Comparison of ENCODE assay signal across 2 cellular contexts in the genomic region with DNA sequence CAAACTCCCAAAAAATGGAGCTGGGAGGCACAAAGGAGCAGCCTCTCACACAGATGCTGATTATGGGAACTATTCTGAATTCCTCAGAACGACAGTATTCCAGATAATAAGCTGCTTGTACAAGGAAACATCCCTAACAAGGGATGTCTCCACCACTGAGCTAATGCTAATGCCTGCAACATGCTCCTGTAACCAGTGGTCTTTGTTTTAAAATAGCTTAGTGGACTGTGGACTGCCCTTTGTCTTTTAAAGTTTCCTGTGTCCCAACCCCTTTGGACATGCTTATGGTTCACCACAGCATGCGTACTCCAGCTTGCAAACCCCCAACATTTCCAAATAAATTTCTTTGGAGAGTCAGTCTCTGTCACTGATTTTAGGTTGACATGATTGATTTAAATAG.
TF ChIP-seq lines count a peak whose summit lies in the region.

No MANE protein-coding gene starts in this region.

TF ChIP-seq in GM23338, 12 proteins besides CTCF, POLR2A, EP300 and RAD21 (continued from another document):
- TF ChIP-seq, protein P1, sequence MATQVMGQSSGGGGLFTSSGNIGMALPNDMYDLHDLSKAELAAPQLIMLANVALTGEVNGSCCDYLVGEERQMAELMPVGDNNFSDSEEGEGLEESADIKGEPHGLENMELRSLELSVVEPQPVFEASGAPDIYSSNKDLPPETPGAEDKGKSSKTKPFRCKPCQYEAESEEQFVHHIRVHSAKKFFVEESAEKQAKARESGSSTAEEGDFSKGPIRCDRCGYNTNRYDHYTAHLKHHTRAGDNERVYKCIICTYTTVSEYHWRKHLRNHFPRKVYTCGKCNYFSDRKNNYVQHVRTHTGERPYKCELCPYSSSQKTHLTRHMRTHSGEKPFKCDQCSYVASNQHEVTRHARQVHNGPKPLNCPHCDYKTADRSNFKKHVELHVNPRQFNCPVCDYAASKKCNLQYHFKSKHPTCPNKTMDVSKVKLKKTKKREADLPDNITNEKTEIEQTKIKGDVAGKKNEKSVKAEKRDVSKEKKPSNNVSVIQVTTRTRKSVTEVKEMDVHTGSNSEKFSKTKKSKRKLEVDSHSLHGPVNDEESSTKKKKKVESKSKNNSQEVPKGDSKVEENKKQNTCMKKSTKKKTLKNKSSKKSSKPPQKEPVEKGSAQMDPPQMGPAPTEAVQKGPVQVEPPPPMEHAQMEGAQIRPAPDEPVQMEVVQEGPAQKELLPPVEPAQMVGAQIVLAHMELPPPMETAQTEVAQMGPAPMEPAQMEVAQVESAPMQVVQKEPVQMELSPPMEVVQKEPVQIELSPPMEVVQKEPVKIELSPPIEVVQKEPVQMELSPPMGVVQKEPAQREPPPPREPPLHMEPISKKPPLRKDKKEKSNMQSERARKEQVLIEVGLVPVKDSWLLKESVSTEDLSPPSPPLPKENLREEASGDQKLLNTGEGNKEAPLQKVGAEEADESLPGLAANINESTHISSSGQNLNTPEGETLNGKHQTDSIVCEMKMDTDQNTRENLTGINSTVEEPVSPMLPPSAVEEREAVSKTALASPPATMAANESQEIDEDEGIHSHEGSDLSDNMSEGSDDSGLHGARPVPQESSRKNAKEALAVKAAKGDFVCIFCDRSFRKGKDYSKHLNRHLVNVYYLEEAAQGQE (IDR thresholded peaks at IDR 0.05; ENCODE audit: unreplicated experiment): no peak
- no peak for TF ChIP-seq NANOG (IDR thresholded peaks at IDR 0.05; ENCODE audit: borderline replicate concordance)

TF ChIP-seq in WTC11, 78 proteins besides CTCF, POLR2A, EP300 and RAD21:
- TF ChIP-seq, protein P2, sequence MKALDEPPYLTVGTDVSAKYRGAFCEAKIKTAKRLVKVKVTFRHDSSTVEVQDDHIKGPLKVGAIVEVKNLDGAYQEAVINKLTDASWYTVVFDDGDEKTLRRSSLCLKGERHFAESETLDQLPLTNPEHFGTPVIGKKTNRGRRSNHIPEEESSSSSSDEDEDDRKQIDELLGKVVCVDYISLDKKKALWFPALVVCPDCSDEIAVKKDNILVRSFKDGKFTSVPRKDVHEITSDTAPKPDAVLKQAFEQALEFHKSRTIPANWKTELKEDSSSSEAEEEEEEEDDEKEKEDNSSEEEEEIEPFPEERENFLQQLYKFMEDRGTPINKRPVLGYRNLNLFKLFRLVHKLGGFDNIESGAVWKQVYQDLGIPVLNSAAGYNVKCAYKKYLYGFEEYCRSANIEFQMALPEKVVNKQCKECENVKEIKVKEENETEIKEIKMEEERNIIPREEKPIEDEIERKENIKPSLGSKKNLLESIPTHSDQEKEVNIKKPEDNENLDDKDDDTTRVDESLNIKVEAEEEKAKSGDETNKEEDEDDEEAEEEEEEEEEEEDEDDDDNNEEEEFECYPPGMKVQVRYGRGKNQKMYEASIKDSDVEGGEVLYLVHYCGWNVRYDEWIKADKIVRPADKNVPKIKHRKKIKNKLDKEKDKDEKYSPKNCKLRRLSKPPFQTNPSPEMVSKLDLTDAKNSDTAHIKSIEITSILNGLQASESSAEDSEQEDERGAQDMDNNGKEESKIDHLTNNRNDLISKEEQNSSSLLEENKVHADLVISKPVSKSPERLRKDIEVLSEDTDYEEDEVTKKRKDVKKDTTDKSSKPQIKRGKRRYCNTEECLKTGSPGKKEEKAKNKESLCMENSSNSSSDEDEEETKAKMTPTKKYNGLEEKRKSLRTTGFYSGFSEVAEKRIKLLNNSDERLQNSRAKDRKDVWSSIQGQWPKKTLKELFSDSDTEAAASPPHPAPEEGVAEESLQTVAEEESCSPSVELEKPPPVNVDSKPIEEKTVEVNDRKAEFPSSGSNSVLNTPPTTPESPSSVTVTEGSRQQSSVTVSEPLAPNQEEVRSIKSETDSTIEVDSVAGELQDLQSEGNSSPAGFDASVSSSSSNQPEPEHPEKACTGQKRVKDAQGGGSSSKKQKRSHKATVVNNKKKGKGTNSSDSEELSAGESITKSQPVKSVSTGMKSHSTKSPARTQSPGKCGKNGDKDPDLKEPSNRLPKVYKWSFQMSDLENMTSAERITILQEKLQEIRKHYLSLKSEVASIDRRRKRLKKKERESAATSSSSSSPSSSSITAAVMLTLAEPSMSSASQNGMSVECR (CRISPR knock-in tag; IDR thresholded peaks at IDR 0.05; ENCODE audit: borderline replicate concordance): no peak
- TF ChIP-seq, protein P3, sequence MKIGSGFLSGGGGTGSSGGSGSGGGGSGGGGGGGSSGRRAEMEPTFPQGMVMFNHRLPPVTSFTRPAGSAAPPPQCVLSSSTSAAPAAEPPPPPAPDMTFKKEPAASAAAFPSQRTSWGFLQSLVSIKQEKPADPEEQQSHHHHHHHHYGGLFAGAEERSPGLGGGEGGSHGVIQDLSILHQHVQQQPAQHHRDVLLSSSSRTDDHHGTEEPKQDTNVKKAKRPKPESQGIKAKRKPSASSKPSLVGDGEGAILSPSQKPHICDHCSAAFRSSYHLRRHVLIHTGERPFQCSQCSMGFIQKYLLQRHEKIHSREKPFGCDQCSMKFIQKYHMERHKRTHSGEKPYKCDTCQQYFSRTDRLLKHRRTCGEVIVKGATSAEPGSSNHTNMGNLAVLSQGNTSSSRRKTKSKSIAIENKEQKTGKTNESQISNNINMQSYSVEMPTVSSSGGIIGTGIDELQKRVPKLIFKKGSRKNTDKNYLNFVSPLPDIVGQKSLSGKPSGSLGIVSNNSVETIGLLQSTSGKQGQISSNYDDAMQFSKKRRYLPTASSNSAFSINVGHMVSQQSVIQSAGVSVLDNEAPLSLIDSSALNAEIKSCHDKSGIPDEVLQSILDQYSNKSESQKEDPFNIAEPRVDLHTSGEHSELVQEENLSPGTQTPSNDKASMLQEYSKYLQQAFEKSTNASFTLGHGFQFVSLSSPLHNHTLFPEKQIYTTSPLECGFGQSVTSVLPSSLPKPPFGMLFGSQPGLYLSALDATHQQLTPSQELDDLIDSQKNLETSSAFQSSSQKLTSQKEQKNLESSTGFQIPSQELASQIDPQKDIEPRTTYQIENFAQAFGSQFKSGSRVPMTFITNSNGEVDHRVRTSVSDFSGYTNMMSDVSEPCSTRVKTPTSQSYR (CRISPR knock-in tag; IDR thresholded peaks at IDR 0.05): no peak
- TF ChIP-seq SMAD3 (CRISPR knock-in tag; IDR thresholded peaks at IDR 0.05; ENCODE audit: borderline replicate concordance) (no peak), ZNF317 (CRISPR knock-in tag; IDR thresholded peaks at IDR 0.05; ENCODE audit: borderline replicate concordance, low read depth) (no peak), CBFB (CRISPR knock-in tag; IDR thresholded peaks at IDR 0.05; ENCODE audit: low read depth) (no peak), ZNF671 (CRISPR knock-in tag; IDR thresholded peaks at IDR 0.05) (no peak), MXD4 (CRISPR knock-in tag; IDR thresholded peaks at IDR 0.05; ENCODE audit: borderline replicate concordance) (no peak), ZNF219 (CRISPR knock-in tag; IDR thresholded peaks at IDR 0.05; ENCODE audit: borderline replicate concordance) (no peak), TEAD1 (CRISPR knock-in tag; IDR thresholded peaks at IDR 0.05) (no peak), SP1 (CRISPR knock-in tag; conservative IDR thresholded peaks at IDR 0.05) (no peak), PRRX2 (CRISPR knock-in tag; IDR thresholded peaks at IDR 0.05) (no peak), ZNF396 (CRISPR knock-in tag; IDR thresholded peaks at IDR 0.05; ENCODE audit: borderline replicate concordance) (no peak)
- TF ChIP-seq, protein P4, sequence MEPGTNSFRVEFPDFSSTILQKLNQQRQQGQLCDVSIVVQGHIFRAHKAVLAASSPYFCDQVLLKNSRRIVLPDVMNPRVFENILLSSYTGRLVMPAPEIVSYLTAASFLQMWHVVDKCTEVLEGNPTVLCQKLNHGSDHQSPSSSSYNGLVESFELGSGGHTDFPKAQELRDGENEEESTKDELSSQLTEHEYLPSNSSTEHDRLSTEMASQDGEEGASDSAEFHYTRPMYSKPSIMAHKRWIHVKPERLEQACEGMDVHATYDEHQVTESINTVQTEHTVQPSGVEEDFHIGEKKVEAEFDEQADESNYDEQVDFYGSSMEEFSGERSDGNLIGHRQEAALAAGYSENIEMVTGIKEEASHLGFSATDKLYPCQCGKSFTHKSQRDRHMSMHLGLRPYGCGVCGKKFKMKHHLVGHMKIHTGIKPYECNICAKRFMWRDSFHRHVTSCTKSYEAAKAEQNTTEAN (CRISPR knock-in tag; IDR thresholded peaks at IDR 0.05): no peak
- TF ChIP-seq, protein P5, sequence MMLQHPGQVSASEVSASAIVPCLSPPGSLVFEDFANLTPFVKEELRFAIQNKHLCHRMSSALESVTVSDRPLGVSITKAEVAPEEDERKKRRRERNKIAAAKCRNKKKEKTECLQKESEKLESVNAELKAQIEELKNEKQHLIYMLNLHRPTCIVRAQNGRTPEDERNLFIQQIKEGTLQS (CRISPR knock-in tag; conservative IDR thresholded peaks at IDR 0.05): no peak
